Comparison of ENCODE assay signal across 1 cellular context in the genomic region with DNA sequence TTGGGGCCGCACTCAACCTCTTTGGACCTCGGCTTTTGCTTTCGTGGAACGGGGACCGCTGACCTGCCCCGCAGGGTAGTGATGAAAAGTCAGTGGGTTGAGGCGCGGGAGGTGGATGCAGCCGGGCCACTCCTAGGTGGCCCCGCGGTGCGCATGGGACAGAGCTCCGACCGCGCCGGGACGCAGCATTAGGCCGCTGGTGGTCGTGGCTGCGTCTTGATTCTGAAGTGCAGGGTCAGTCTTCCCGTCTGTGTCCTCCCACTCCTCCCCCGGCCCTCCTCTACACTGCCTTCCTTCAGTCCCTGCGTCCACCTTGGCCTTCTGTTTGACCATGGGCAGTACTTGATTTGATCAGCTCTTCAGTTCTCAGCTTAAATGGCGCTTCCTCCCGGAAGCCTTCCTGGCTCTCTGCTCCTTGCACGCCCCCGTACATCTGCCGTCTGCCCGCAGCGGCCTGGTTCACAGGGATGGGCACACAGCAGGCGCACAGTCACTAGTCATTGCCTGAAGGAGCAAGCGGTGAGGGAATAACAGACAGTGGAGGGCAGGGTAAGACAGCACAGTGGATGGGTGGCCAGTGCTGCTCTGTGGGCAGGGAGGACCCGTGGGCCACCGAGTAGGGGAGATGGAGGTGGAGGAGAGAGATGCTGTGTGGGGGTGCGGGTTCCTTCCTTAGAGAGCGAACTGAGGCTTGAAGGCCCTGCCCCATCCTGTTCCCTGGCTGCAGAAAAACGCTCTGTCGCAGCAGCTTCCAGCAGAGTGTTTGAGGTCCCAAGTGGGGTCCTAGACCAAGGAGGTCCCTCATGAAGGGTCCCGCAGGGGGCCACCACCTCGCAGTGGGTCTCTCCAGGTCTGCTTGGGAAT.
TF ChIP-seq lines count a peak whose summit lies in the region.

No MANE protein-coding gene starts in this region.

TF ChIP-seq in IMR-90, 13 proteins besides CTCF, POLR2A, EP300 and RAD21:
- TF ChIP-seq MXI1 (IDR thresholded peaks at IDR 0.05; ENCODE audit: borderline replicate concordance, low read depth, low read length) (no peak), RCOR1 (IDR thresholded peaks at IDR 0.05; ENCODE audit: insufficient replicate concordance, low read length) (peak; percentile 28), SMC3 (IDR thresholded peaks at IDR 0.05; ENCODE audit: low read depth, low read length) (no peak)
- TF ChIP-seq, protein P1, sequence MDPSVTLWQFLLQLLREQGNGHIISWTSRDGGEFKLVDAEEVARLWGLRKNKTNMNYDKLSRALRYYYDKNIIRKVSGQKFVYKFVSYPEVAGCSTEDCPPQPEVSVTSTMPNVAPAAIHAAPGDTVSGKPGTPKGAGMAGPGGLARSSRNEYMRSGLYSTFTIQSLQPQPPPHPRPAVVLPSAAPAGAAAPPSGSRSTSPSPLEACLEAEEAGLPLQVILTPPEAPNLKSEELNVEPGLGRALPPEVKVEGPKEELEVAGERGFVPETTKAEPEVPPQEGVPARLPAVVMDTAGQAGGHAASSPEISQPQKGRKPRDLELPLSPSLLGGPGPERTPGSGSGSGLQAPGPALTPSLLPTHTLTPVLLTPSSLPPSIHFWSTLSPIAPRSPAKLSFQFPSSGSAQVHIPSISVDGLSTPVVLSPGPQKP (IDR thresholded peaks at IDR 0.05; ENCODE audit: borderline replicate concordance, low read depth, low read length): no peak
